1 cellular context compared by ENCODE assay signal in genomic region chr17:38559025-38559879, GRCh38.
TF ChIP-seq lines count a peak whose summit lies in the region.

No MANE protein-coding gene starts in this region.

TF ChIP-seq in HepG2, 621 proteins besides CTCF, POLR2A, EP300 and RAD21 (continued from another document and continues in another):
- TF ChIP-seq ZNF414 (CRISPR knock-in tag; IDR thresholded peaks at IDR 0.05) (0 out of 2 replicates have a peak, but pooled peaks have one; percentile 41), DNMT1 (CRISPR knock-in tag; IDR thresholded peaks at IDR 0.05) (0 out of 2 replicates have a peak, but pooled peaks have one; percentile 78), WIZ (CRISPR knock-in tag; IDR thresholded peaks at IDR 0.05) (no peak), RAD51 (IDR thresholded peaks at IDR 0.05; ENCODE audit: borderline replicate concordance) (no peak), IRF1 (CRISPR knock-in tag; IDR thresholded peaks at IDR 0.05; ENCODE audit: low read depth) (no peak), EED (CRISPR knock-in tag; IDR thresholded peaks at IDR 0.05) (no peak), TCF7L2 (IDR thresholded peaks at IDR 0.05; ENCODE audit: low read depth, low read length) (no peak), ZMAT5 (CRISPR knock-in tag; IDR thresholded peaks at IDR 0.05; ENCODE audit: borderline replicate concordance, low read depth) (no peak), ZNF703 (CRISPR knock-in tag; IDR thresholded peaks at IDR 0.05; ENCODE audit: borderline replicate concordance) (no peak), ZNF790 (CRISPR knock-in tag; IDR thresholded peaks at IDR 0.05; ENCODE audit: borderline replicate concordance) (no peak), ARNT2 (CRISPR knock-in tag; IDR thresholded peaks at IDR 0.05; ENCODE audit: low read depth) (0 out of 2 replicates have a peak, but pooled peaks have one; percentile 39), ATF7 (IDR thresholded peaks at IDR 0.05) (no peak), ATF7 (CRISPR knock-in tag; IDR thresholded peaks at IDR 0.05) (no peak), ZNF558 (CRISPR knock-in tag; IDR thresholded peaks at IDR 0.05; ENCODE audit: borderline replicate concordance) (no peak), HNRNPUL1 (IDR thresholded peaks at IDR 0.05; ENCODE audit: low read depth, low read length) (no peak), PRPF4 (IDR thresholded peaks at IDR 0.05; ENCODE audit: low read depth, low read length, poor library complexity, severe bottlenecking) (no peak), ZSCAN20 (CRISPR knock-in tag; IDR thresholded peaks at IDR 0.05; ENCODE audit: borderline replicate concordance) (no peak), CC2D1A (CRISPR knock-in tag; IDR thresholded peaks at IDR 0.05) (no peak), TEAD3 (CRISPR knock-in tag; optimal IDR thresholded peaks at IDR 0.05; ENCODE audit: borderline replicate concordance) (peak; percentile 32), ZNF263 (CRISPR knock-in tag; IDR thresholded peaks at IDR 0.05) (no peak; the same call in 1 of the 2 replicates), BHLHE40 (IDR thresholded peaks at IDR 0.05; ENCODE audit: low read length) (no peak; the same call in 1 of the 2 replicates), NFE2L1 (CRISPR knock-in tag; IDR thresholded peaks at IDR 0.05; ENCODE audit: borderline replicate concordance) (no peak), RXRA (CRISPR knock-in tag; IDR thresholded peaks at IDR 0.05) (no peak), PAWR (CRISPR knock-in tag; IDR thresholded peaks at IDR 0.05; ENCODE audit: borderline replicate concordance) (no peak), ZNF253 (CRISPR knock-in tag; IDR thresholded peaks at IDR 0.05; ENCODE audit: borderline replicate concordance) (no peak; the same call in 1 of the 2 replicates), ZBTB42 (CRISPR knock-in tag; IDR thresholded peaks at IDR 0.05) (0 out of 2 replicates have a peak, but pooled peaks have one; percentile 22), ZNF205 (CRISPR knock-in tag; IDR thresholded peaks at IDR 0.05) (0 out of 2 replicates have a peak, but pooled peaks have one; percentile 48), NONO (IDR thresholded peaks at IDR 0.05) (no peak), NONO (CRISPR knock-in tag; conservative IDR thresholded peaks at IDR 0.05) (no peak; the same call in 1 of the 2 replicates), ZSCAN29 (CRISPR knock-in tag; conservative IDR thresholded peaks at IDR 0.05) (no peak), ZBTB25 (CRISPR knock-in tag; IDR thresholded peaks at IDR 0.05) (no peak; the same call in 1 of the 2 replicates), ZNF749 (CRISPR knock-in tag; IDR thresholded peaks at IDR 0.05; ENCODE audit: borderline replicate concordance) (no peak), MZF1 (CRISPR knock-in tag; IDR thresholded peaks at IDR 0.05; ENCODE audit: borderline replicate concordance) (no peak), MEIS2 (CRISPR knock-in tag; IDR thresholded peaks at IDR 0.05) (no peak), YEATS4 (CRISPR knock-in tag; IDR thresholded peaks at IDR 0.05; ENCODE audit: borderline replicate concordance) (peak; percentile 50; the same call in 1 of the 2 replicates), KDM2A (CRISPR knock-in tag; IDR thresholded peaks at IDR 0.05; ENCODE audit: borderline replicate concordance, low read depth) (peak; percentile 45; the same call in 1 of the 2 replicates), REPIN1 (CRISPR knock-in tag; IDR thresholded peaks at IDR 0.05; ENCODE audit: borderline replicate concordance, low read depth) (peak; percentile 47; the same call in 1 of the 2 replicates), MXI1 (IDR thresholded peaks at IDR 0.05; ENCODE audit: borderline replicate concordance, low read depth, low read length) (peak; percentile 24; the same call in 1 of the 3 replicates), PHF20 (CRISPR knock-in tag; IDR thresholded peaks at IDR 0.05) (no peak), ZFP41 (CRISPR knock-in tag; IDR thresholded peaks at IDR 0.05; ENCODE audit: borderline replicate concordance) (no peak), ZBTB20 (CRISPR knock-in tag; IDR thresholded peaks at IDR 0.05; ENCODE audit: borderline replicate concordance, low read depth) (no peak), GABPB1 (CRISPR knock-in tag; IDR thresholded peaks at IDR 0.05) (peak; percentile 72)
- TF ChIP-seq, protein P1, sequence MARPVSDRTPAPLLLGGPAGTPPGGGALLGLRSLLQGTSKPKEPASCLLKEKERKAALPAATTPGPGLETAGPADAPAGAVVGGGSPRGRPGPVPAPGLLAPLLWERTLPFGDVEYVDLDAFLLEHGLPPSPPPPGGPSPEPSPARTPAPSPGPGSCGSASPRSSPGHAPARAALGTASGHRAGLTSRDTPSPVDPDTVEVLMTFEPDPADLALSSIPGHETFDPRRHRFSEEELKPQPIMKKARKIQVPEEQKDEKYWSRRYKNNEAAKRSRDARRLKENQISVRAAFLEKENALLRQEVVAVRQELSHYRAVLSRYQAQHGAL (CRISPR knock-in tag; IDR thresholded peaks at IDR 0.05; ENCODE audit: not compliant biosample characterization), result no peak
- TF ChIP-seq, protein P2, sequence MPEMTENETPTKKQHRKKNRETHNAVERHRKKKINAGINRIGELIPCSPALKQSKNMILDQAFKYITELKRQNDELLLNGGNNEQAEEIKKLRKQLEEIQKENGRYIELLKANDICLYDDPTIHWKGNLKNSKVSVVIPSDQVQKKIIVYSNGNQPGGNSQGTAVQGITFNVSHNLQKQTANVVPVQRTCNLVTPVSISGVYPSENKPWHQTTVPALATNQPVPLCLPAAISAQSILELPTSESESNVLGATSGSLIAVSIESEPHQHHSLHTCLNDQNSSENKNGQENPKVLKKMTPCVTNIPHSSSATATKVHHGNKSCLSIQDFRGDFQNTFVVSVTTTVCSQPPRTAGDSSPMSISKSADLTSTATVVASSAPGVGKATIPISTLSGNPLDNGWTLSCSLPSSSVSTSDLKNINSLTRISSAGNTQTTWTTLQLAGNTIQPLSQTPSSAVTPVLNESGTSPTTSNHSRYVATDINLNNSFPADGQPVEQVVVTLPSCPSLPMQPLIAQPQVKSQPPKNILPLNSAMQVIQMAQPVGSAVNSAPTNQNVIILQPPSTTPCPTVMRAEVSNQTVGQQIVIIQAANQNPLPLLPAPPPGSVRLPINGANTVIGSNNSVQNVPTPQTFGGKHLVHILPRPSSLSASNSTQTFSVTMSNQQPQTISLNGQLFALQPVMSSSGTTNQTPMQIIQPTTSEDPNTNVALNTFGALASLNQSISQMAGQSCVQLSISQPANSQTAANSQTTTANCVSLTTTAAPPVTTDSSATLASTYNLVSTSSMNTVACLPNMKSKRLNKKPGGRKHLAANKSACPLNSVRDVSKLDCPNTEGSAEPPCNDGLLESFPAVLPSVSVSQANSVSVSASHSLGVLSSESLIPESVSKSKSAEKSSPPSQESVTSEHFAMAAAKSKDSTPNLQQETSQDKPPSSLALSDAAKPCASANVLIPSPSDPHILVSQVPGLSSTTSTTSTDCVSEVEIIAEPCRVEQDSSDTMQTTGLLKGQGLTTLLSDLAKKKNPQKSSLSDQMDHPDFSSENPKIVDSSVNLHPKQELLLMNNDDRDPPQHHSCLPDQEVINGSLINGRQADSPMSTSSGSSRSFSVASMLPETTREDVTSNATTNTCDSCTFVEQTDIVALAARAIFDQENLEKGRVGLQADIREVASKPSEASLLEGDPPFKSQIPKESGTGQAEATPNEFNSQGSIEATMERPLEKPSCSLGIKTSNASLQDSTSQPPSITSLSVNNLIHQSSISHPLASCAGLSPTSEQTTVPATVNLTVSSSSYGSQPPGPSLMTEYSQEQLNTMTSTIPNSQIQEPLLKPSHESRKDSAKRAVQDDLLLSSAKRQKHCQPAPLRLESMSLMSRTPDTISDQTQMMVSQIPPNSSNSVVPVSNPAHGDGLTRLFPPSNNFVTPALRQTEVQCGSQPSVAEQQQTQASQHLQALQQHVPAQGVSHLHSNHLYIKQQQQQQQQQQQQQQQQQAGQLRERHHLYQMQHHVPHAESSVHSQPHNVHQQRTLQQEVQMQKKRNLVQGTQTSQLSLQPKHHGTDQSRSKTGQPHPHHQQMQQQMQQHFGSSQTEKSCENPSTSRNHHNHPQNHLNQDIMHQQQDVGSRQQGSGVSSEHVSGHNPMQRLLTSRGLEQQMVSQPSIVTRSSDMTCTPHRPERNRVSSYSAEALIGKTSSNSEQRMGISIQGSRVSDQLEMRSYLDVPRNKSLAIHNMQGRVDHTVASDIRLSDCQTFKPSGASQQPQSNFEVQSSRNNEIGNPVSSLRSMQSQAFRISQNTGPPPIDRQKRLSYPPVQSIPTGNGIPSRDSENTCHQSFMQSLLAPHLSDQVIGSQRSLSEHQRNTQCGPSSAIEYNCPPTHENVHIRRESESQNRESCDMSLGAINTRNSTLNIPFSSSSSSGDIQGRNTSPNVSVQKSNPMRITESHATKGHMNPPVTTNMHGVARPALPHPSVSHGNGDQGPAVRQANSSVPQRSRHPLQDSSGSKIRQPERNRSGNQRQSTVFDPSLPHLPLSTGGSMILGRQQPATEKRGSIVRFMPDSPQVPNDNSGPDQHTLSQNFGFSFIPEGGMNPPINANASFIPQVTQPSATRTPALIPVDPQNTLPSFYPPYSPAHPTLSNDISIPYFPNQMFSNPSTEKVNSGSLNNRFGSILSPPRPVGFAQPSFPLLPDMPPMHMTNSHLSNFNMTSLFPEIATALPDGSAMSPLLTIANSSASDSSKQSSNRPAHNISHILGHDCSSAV (CRISPR knock-in tag; IDR thresholded peaks at IDR 0.05; ENCODE audit: borderline replicate concordance), result 0 out of 2 replicates have a peak, but pooled peaks have one; percentile 57
- TF ChIP-seq, protein P3, sequence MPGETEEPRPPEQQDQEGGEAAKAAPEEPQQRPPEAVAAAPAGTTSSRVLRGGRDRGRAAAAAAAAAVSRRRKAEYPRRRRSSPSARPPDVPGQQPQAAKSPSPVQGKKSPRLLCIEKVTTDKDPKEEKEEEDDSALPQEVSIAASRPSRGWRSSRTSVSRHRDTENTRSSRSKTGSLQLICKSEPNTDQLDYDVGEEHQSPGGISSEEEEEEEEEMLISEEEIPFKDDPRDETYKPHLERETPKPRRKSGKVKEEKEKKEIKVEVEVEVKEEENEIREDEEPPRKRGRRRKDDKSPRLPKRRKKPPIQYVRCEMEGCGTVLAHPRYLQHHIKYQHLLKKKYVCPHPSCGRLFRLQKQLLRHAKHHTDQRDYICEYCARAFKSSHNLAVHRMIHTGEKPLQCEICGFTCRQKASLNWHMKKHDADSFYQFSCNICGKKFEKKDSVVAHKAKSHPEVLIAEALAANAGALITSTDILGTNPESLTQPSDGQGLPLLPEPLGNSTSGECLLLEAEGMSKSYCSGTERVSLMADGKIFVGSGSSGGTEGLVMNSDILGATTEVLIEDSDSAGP (CRISPR knock-in tag; IDR thresholded peaks at IDR 0.05; ENCODE audit: borderline replicate concordance), result peak; percentile 63; the same call in 1 of the 2 replicates
- TF ChIP-seq, protein P4, sequence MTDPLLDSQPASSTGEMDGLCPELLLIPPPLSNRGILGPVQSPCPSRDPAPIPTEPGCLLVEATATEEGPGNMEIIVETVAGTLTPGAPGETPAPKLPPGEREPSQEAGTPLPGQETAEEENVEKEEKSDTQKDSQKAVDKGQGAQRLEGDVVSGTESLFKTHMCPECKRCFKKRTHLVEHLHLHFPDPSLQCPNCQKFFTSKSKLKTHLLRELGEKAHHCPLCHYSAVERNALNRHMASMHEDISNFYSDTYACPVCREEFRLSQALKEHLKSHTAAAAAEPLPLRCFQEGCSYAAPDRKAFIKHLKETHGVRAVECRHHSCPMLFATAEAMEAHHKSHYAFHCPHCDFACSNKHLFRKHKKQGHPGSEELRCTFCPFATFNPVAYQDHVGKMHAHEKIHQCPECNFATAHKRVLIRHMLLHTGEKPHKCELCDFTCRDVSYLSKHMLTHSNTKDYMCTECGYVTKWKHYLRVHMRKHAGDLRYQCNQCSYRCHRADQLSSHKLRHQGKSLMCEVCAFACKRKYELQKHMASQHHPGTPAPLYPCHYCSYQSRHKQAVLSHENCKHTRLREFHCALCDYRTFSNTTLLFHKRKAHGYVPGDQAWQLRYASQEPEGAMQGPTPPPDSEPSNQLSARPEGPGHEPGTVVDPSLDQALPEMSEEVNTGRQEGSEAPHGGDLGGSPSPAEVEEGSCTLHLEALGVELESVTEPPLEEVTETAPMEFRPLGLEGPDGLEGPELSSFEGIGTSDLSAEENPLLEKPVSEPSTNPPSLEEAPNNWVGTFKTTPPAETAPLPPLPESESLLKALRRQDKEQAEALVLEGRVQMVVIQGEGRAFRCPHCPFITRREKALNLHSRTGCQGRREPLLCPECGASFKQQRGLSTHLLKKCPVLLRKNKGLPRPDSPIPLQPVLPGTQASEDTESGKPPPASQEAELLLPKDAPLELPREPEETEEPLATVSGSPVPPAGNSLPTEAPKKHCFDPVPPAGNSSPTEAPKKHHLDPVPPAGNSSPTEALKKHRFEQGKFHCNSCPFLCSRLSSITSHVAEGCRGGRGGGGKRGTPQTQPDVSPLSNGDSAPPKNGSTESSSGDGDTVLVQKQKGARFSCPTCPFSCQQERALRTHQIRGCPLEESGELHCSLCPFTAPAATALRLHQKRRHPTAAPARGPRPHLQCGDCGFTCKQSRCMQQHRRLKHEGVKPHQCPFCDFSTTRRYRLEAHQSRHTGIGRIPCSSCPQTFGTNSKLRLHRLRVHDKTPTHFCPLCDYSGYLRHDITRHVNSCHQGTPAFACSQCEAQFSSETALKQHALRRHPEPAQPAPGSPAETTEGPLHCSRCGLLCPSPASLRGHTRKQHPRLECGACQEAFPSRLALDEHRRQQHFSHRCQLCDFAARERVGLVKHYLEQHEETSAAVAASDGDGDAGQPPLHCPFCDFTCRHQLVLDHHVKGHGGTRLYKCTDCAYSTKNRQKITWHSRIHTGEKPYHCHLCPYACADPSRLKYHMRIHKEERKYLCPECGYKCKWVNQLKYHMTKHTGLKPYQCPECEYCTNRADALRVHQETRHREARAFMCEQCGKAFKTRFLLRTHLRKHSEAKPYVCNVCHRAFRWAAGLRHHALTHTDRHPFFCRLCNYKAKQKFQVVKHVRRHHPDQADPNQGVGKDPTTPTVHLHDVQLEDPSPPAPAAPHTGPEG (CRISPR knock-in tag; IDR thresholded peaks at IDR 0.05), result 0 out of 2 replicates have a peak, but pooled peaks have one; percentile 21
